ENCODE assay signal across 20 cellular contexts in genomic region chr5:172821340-172821985, GRCh38.
"Had no signal": no experiment of that assay in that cellular context is flagged by ENCODE, and none has a peak within 500 bp of the region (broad histone marks: within the 10 kb centered on the region; RNA-seq: fewer than 3 reads in every experiment).

No MANE protein-coding gene starts in this region.

- H3K36me3 ChIP-seq: adrenal gland, colonic mucosa, left ventricle myocardium inferior, spleen, thoracic aorta, vagina had no signal

- DNase-seq: activated CD4-positive, alpha-beta T cell treated with anti-CD3 and anti-CD28 coated beads for 1 hour; activated CD4-positive, alpha-beta T cell treated with anti-CD3 and anti-CD28 coated beads, Interleukin-2, amount 50 U/mL, for 1 hour; activated T-cell treated with anti-CD3 and anti-CD28 coated beads, Interleukin-2, amount 50 U/mL, for 1 hour; adrenal gland; colonic mucosa; dorsolateral prefrontal cortex; effector memory CD8-positive, alpha-beta T cell; foreskin fibroblast; glutamatergic neuron; hippocampal formation; kidney glomerular epithelial cell; left ventricle myocardium inferior; midbrain; natural killer cell; retina; spleen; stimulated activated CD4-positive, alpha-beta T cell treated with anti-CD3 and anti-CD28 coated beads, Interleukin-4, amount 100 ng/mL, for 1 hour; stimulated activated naive CD4-positive, alpha-beta T cell treated with Interleukin-2 at 50 U/mL for 16 hours had no signal

- H3K27ac ChIP-seq: adrenal gland, colonic mucosa, left ventricle myocardium inferior, spleen, thoracic aorta had no signal

- H3K9me3 ChIP-seq: colonic mucosa, thoracic aorta, vagina had no signal

- ATAC-seq: effector memory CD8-positive, alpha-beta T cell; natural killer cell had no signal

- H3K4me1 ChIP-seq: colonic mucosa had no signal

- H3K4me3 ChIP-seq: adrenal gland, colonic mucosa, dorsolateral prefrontal cortex, left ventricle myocardium inferior, spleen, thoracic aorta, vagina had no signal

- H3K27me3 ChIP-seq: adrenal gland, colonic mucosa, dorsolateral prefrontal cortex, spleen, vagina had no signal
